ENCODE assay signal across 23 cellular contexts in the genomic region with DNA sequence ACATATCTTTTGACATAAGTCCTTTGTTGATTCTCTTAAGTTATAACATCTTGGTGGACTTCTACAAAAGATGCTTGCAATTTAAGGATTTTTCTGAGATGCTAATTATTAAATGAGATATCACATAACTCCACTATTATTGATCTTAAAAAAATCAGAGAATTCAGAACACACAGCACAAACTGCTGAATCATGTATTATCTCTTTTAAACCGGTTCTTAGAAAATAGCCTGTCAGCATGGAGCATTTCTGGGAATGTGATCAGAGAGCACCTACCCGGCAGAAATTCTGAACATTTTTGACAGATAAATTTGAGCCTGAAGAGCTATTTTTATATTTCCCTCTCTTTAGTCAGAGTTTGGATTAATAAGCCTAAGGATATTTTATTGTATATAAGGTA. TPM values are rescaled to one million over a fixed set of nuclear protein-coding genes. Genes with fewer than 3 reads are reported as not detected.
"Had no signal": no experiment of that assay in that cellular context is flagged by ENCODE, and none has a peak within 500 bp of the region (broad histone marks: within the 10 kb centered on the region; RNA-seq: fewer than 3 reads in every experiment).

No MANE protein-coding gene starts in this region.

- H3K4me3 ChIP-seq: esophagus squamous epithelium, lower lobe of right lung, prostate gland, right atrium auricular region, sigmoid colon, stomach, testis, tibial artery, upper lobe of left lung had no signal

- H3K4me1 Mint-ChIP-seq: naive thymus-derived CD8-positive, alpha-beta T cell; stimulated activated effector memory CD8-positive, alpha-beta T cell treated with anti-CD3 and anti-CD28 coated beads, Interleukin-12 subunit alpha, Interleukin-12 subunit beta, amount 100 ng/mL, for 72 hours had no signal

- H3K36me3 Mint-ChIP-seq: naive thymus-derived CD8-positive, alpha-beta T cell; stimulated activated effector memory CD8-positive, alpha-beta T cell treated with anti-CD3 and anti-CD28 coated beads, Interleukin-12 subunit alpha, Interleukin-12 subunit beta, amount 100 ng/mL, for 72 hours had no signal

- H3K27ac Mint-ChIP-seq: effector memory CD8-positive, alpha-beta T cell; naive thymus-derived CD8-positive, alpha-beta T cell; stimulated activated effector memory CD8-positive, alpha-beta T cell treated with anti-CD3 and anti-CD28 coated beads, Interleukin-12 subunit alpha, Interleukin-12 subunit beta, amount 100 ng/mL, for 72 hours had no signal

- H3K9me3 ChIP-seq: esophagus squamous epithelium, lower lobe of right lung, neutrophil, prostate gland, right atrium auricular region, sigmoid colon, stomach, testis, tibial artery, upper lobe of left lung had no signal

- H3K27me3 Mint-ChIP-seq: effector memory CD8-positive, alpha-beta T cell; naive thymus-derived CD8-positive, alpha-beta T cell had no signal

- ATAC-seq: effector memory CD8-positive, alpha-beta T cell; left ventricle myocardium superior; lower lobe of right lung; naive thymus-derived CD8-positive, alpha-beta T cell; stimulated activated effector memory CD8-positive, alpha-beta T cell treated with anti-CD3 and anti-CD28 coated beads, Interleukin-12 subunit alpha, Interleukin-12 subunit beta, amount 100 ng/mL, for 72 hours had no signal

- H3K4me3 Mint-ChIP-seq: effector memory CD8-positive, alpha-beta T cell; naive thymus-derived CD8-positive, alpha-beta T cell; stimulated activated effector memory CD8-positive, alpha-beta T cell treated with anti-CD3 and anti-CD28 coated beads, Interleukin-12 subunit alpha, Interleukin-12 subunit beta, amount 100 ng/mL, for 72 hours had no signal

- H3K36me3 ChIP-seq: esophagus squamous epithelium, lower lobe of right lung, neutrophil, prostate gland, right atrium auricular region, sigmoid colon, stomach, tibial artery, upper lobe of left lung had no signal

- H3K27ac ChIP-seq: esophagus squamous epithelium, lower lobe of right lung, neutrophil, prostate gland, right atrium auricular region, sigmoid colon, stomach, testis, tibial artery, upper lobe of left lung had no signal

- FAIRE-seq: keratinocyte, urothelium cell line had no signal

- DNase-seq: cortex of kidney; effector memory CD8-positive, alpha-beta T cell; erythroblast; esophagus squamous epithelium; foreskin melanocyte; hypothalamus; left ventricle myocardium superior; lower lobe of right lung; naive thymus-derived CD8-positive, alpha-beta T cell; sigmoid colon; stimulated activated CD4-positive, alpha-beta T cell treated with anti-CD3 and anti-CD28 coated beads, Interleukin-2, amount 100 ng/mL, for 24 hours; stimulated activated CD4-positive, alpha-beta T cell treated with anti-CD3 and anti-CD28 coated beads, Interleukin-4, amount 100 ng/mL, for 24 hours; stimulated activated naive CD4-positive, alpha-beta T cell treated with Interleukin-2 at 50 U/mL for 16 hours; stomach; testis; tibial artery; upper lobe of left lung had no signal

- H3K27me3 ChIP-seq: esophagus squamous epithelium, neutrophil, right atrium auricular region, sigmoid colon, stomach, testis, tibial artery, upper lobe of left lung had no signal

- H3K4me1 ChIP-seq: esophagus squamous epithelium, lower lobe of right lung, prostate gland, right atrium auricular region, sigmoid colon, stomach, testis, tibial artery, upper lobe of left lung had no signal

RNA-seq across cellular contexts. Expression of gene PCLO, which starts 50.2 kb away (rescaled TPM):
- total RNA-seq: naive thymus-derived CD8-positive, alpha-beta T cell had no signal
- polyA plus RNA-seq: naive thymus-derived CD8-positive, alpha-beta T cell had no signal
